In the genomic region with DNA sequence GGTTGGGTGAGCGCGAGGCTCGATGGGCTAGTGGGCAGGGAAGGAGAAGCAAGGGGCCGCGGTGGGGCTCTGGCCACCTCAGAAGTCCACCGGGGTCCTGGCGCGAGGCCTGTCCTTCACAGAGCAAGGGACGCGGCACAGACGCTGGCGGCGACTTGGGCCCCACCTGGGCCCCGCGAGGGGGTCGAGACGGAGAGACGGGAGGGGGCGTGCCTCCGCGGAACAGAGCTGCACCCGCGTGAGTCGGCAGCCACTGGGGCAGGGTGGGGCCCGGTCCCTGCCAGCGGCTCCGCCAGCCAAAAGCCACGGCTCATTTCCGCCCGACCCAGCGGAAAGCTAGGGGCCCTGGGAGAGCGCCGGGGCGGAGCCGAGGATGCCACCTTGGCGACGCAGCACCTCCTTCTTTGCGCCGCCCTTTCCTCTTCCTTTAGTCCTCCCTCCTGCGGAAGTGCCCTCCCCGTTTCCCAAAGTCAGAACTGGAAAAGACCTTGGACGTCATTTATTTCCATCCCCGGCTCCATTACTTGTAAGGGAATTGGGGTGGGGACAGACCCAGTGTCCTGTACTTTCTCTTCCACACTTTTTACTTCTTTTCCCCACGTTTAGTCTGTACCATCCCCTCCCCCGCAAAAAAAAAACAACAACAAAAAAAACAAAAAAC, we compare ENCODE assay signal across 8 cellular contexts. TPM values are rescaled to one million over a fixed set of nuclear protein-coding genes. Genes with fewer than 3 reads are reported as not detected.
DNase-seq lines count a peak whose midpoint lies in the region; ATAC-seq, FAIRE-seq and TF ChIP-seq lines count a peak whose summit lies in the region.

CUL7 (minus strand) TSS at position 307 of the 661 bp plus-strand sequence. CDS start 1,063 bp downstream, outside the sequence.

- dilution Hi-C loops in keratinocyte (cut with MboI; ENCODE audit: extremely low pct_ligation_motif_present, low sequenced_read_pairs) = no loop called here

- peak within 1 kb of the TSS; percentile 1 for H2AFZ ChIP-seq in keratinocyte (ENCODE audit: control insufficient read depth, low read length)

- no peaks in the 10 kb centered on the region for H4K20me1 ChIP-seq in keratinocyte (ENCODE audit: control insufficient read depth, extremely low read depth, insufficient read depth, low read length)

- peak within 1 kb of the TSS; percentile 95 for H3K4me2 ChIP-seq in keratinocyte (ENCODE audit: control insufficient read depth, extremely low read depth, insufficient read depth, low read depth, low read length)

- no peaks in the 10 kb centered on the region for H3K27me3 ChIP-seq in keratinocyte (ENCODE audit: control insufficient read depth, extremely low read depth, insufficient read depth, low read length)

- no peaks in the 10 kb centered on the region for H3K9me1 ChIP-seq in keratinocyte (ENCODE audit: control insufficient read depth, extremely low read depth, insufficient read depth, low read length)

- peaks cover 21% of the 10 kb centered on the region for H3K79me2 ChIP-seq in keratinocyte (ENCODE audit: control insufficient read depth, insufficient read depth, low read length)

- H3K4me1 ChIP-seq in keratinocyte (ENCODE audit: control insufficient read depth, extremely low read depth, insufficient read depth, low read length) = peaks cover 23% of the 10 kb centered on the region

- peak within 1 kb of the TSS; percentile 86 for H3K27ac ChIP-seq in keratinocyte (ENCODE audit: control insufficient read depth, insufficient read depth, low read length)

- H3K36me3 ChIP-seq in keratinocyte (ENCODE audit: control insufficient read depth in 2 of 2, extremely low read depth in 1 of 2, insufficient read depth in 2 of 2, low read length in 2 of 2) = peaks cover 17 to 28% of the 10 kb centered on the region in 2 experiments

- H3K9me3 ChIP-seq in keratinocyte (ENCODE audit: control insufficient read depth, low read depth, low read length) = no peaks in the 10 kb centered on the region

- peak within 1 kb of the TSS; percentile 94 for H3K9ac ChIP-seq in keratinocyte (ENCODE audit: control insufficient read depth, extremely low read depth, insufficient read depth, low read length)

- ATAC-seq in GM19035 (IDR thresholded peaks at IDR 0.05; ENCODE audit: unreplicated experiment) (peak; percentile 86), HG03354 (IDR thresholded peaks at IDR 0.05; ENCODE audit: poor library complexity, severe bottlenecking, unreplicated experiment) (peak; percentile 91)
- ATAC-seq in activated CD4-positive, CD25-positive, alpha-beta regulatory T cell treated with anti-CD3 and anti-CD28 coated beads, Interleukin-2, amount 50 U/mL, for 24 hours = peak; percentile 99 to 100

- H3K4me3 ChIP-seq in AG10803 (ENCODE audit: low read length) (peak within 1 kb of the TSS; percentile 93), keratinocyte (ENCODE audit: control insufficient read depth in 2 of 3, extremely low read depth in 1 of 3, insufficient read depth in 2 of 3, low read depth in 1 of 3, low read length in 3 of 3) (peak within 1 kb of the TSS; percentile 90 to 94 (median 90))

- peak; percentile 95 for DNase-seq in AG10803 (ENCODE audit: low read depth)
- peak; percentile 90 for DNase-seq in NCI-H460 (ENCODE audit: extremely low read depth, low read depth)
- DNase-seq in cerebellar cortex (ENCODE audit: low spot score) = peak; percentile 97
- DNase-seq in keratinocyte (ENCODE audit: low read depth, low spot score) = peak; percentile 49
- peak; percentile 78 to 90 (median 82) for DNase-seq in stimulated activated CD4-positive, alpha-beta T cell treated with anti-CD3 and anti-CD28 coated beads, Interleukin-12 subunit alpha, Interleukin-12 subunit beta, amount 100 ng/mL, for 48 hours (ENCODE audit: low read depth in 2 of 3, low spot score in 1 of 3)

- TF ChIP-seq CTCF in AG10803 (conservative IDR thresholded peaks at IDR 0.05; ENCODE audit: low read length) = no peak
- peak in 1 of 3 experiments; percentile 18 for TF ChIP-seq CTCF in keratinocyte (optimal IDR thresholded peaks at IDR 0.05 in 1 of 3, IDR thresholded peaks at IDR 0.05 in 1 of 3, conservative IDR thresholded peaks at IDR 0.05 in 1 of 3; ENCODE audit: extremely low read depth in 1 of 3, insufficient read depth in 2 of 3, low read length in 3 of 3)

- FAIRE-seq in keratinocyte (lab: Jason Lieb, UNC) = no peak

RNA-seq across cellular contexts. Expression of gene CUL7, which starts in this region (rescaled TPM):
- 7.0 and 8.2 TPM in 2 replicates for total RNA-seq in NCI-H460 (2014; rRNA removed; shearing (Covaris generic))
- polyA plus RNA-seq in NCI-H460 (2014; cell fraction: nucleus; rRNA removed) = 25.2 and 26.0 TPM in 2 replicates
- 8.1 to 15.0 TPM (median 10.4 TPM) in 3 replicates for polyA plus RNA-seq in keratinocyte
- 4.6 TPM for polyA plus RNA-seq in keratinocyte (2011; ENCODE audit: low read depth)
- 5.7 and 8.6 TPM in 2 replicates for polyA plus RNA-seq in keratinocyte (2011; cell fraction: cytosol; rRNA removed)
- polyA plus RNA-seq in keratinocyte (2011; cell fraction: nucleus; rRNA removed) = 23.8 and 29.9 TPM in 2 replicates
- polyA plus RNA-seq in keratinocyte (2012; ENCODE audit: low replicate concordance) = 8.8 and 10.9 TPM in 2 replicates
- polyA minus RNA-seq in keratinocyte = 20.3 to 34.4 TPM (median 20.9 TPM) in 3 replicates
- 13.4 TPM for polyA minus RNA-seq in keratinocyte (2011; cell fraction: cytosol; rRNA and poly(A)+ RNA removed)
- 22.1 and 22.4 TPM in 2 replicates for polyA minus RNA-seq in keratinocyte (2011; cell fraction: nucleus; rRNA and poly(A)+ RNA removed)

Comparison
In these comparisons a context has a peak if more than half of its experiments do, and no peak if none do; other contexts are left out.
1. Peak in every context shown above with its lines: DNase-seq, ATAC-seq, H3K4me3 ChIP-seq and H3K27ac ChIP-seq.